8 cellular contexts compared by ENCODE assay signal in genomic region chr12:120316798-120317257, GRCh38. TPM values are rescaled to one million over a fixed set of nuclear protein-coding genes. Genes with fewer than 3 reads are reported as not detected.
DNase-seq lines count a peak whose midpoint lies in the region; ATAC-seq and TF ChIP-seq lines count a peak whose summit lies in the region.

No MANE protein-coding gene starts in this region.

- DNase-seq in ELR (ENCODE audit: low read depth): peak; percentile 58
- DNase-seq in Peyer's patch: no peak
- DNase-seq in esophagus squamous epithelium (lab: John Stamatoyannopoulos, UW): no peak
- peak in 1 of 5 donors; percentile 36 for DNase-seq in ovary
- DNase-seq in NCI-H1048 (lab: John Stamatoyannopoulos, UW): no peak
- DNase-seq in NCI-H128 (lab: John Stamatoyannopoulos, UW; ENCODE audit: unreplicated experiment): no peak

- no peak for TF ChIP-seq EP300 in ovary (IDR thresholded peaks at IDR 0.05)

- H3K36me3 ChIP-seq in Peyer's patch (no peaks in the 10 kb centered on the region), esophagus squamous epithelium (no peaks in the 10 kb centered on the region), ovary (no peaks in the 10 kb centered on the region)

- no peak for ATAC-seq in GM18517 (IDR thresholded peaks at IDR 0.05; ENCODE audit: unreplicated experiment)
- ATAC-seq in activated CD4-positive, CD25-positive, alpha-beta regulatory T cell treated with anti-CD3 and anti-CD28 coated beads, Interleukin-2, amount 50 U/mL, for 24 hours: no peak

- TF ChIP-seq POLR2A in Peyer's patch (IDR thresholded peaks at IDR 0.05) (no peak), esophagus squamous epithelium (IDR thresholded peaks at IDR 0.05) (no peak), ovary (IDR thresholded peaks at IDR 0.05) (no peak)

- TF ChIP-seq CTCF in Peyer's patch (IDR thresholded peaks at IDR 0.05) (no peak), esophagus squamous epithelium (IDR thresholded peaks at IDR 0.05) (no peak), ovary (IDR thresholded peaks at IDR 0.05) (no peak)

- H3K4me1 ChIP-seq in Peyer's patch: peaks cover 0 to 12% (median 2%) of the 10 kb centered on the region in 4 donors
- peaks cover 9 to 16% (median 12%) of the 10 kb centered on the region in 3 donors for H3K4me1 ChIP-seq in esophagus squamous epithelium
- no peaks in the 10 kb centered on the region for H3K4me1 ChIP-seq in ovary (ENCODE audit: insufficient read depth)

- WGBS in esophagus squamous epithelium, 2 donors: 31 to 34% methylated on average over 10 of the region's 10 CpGs
- 7 to 30% (median 7%) methylated on average over 10 of the region's 10 CpGs for WGBS in ovary, 3 donors

- H3K9me3 ChIP-seq in Peyer's patch (no peaks in the 10 kb centered on the region), esophagus squamous epithelium (no peaks in the 10 kb centered on the region), ovary (no peaks in the 10 kb centered on the region)

- H3K4me3 ChIP-seq in Peyer's patch (peak overlapping the region; percentile 43 to 74 (median 54)), esophagus squamous epithelium (peak overlapping the region; percentile 34 to 82 (median 68)), ovary (peak overlapping the region; percentile 53)

- H3K27ac ChIP-seq in Peyer's patch (peak overlapping the region; percentile 76 to 85 (median 80)), esophagus squamous epithelium (peak overlapping the region; percentile 77 to 94 (median 90)), ovary (peak overlapping the region; percentile 51 to 80)

- H3K27me3 ChIP-seq in Peyer's patch: no peaks in the 10 kb centered on the region
- H3K27me3 ChIP-seq in esophagus squamous epithelium: no peaks in the 10 kb centered on the region
- H3K27me3 ChIP-seq in ovary: no peaks in the 10 kb centered on the region

- intact Hi-C loops in esophagus squamous epithelium (cut with DNase I): no loop called here
- intact Hi-C loops in ovary (cut with DNase I): no loop called here

RNA-seq across cellular contexts. Expression of gene PLA2G1B, which starts 10.8 kb away (rescaled TPM):
- total RNA-seq in Peyer's patch (not detected), esophagus squamous epithelium (not detected), ovary (10 to 100 TPM in 2 of 7 donors, 1 to 10 TPM in 4, under 1 TPM in 1; 0.67 to 17.0 (median 2.9) TPM)
- 1 to 10 TPM; 7.1 to 7.4 TPM for polyA plus RNA-seq in ovary

RNA-seq across cellular contexts. Expression of gene SIRT4, which starts 14.7 kb away (rescaled TPM):
- total RNA-seq in Peyer's patch: 1 to 10 TPM; 3.2 to 6.3 (median 4.2) TPM
- total RNA-seq in esophagus squamous epithelium: 1 to 10 TPM in 1 of 4 donors, under 1 TPM in 1, not detected in 2; 0.70 to 5.0 TPM
- 1 to 10 TPM in 5 of 7 donors, under 1 TPM in 2; 0.87 to 4.6 (median 1.4) TPM for total RNA-seq in ovary
- 1 to 10 TPM; 2.0 to 2.8 TPM for polyA plus RNA-seq in ovary

RNA-seq across cellular contexts. Expression of gene RNU4-1, which starts 23.8 kb away (rescaled TPM):
- total RNA-seq in Peyer's patch (under 1 TPM; under 0.01 TPM), esophagus squamous epithelium (under 1 TPM in 3 of 4 donors, not detected in 1; under 0.01 TPM), ovary (1,000 to 10,000 TPM in 5 of 7 donors, under 1 TPM in 2; under 0.01 to 4,499 (median 2,193) TPM)
- polyA plus RNA-seq in ovary: not detected

RNA-seq across cellular contexts. Expression of gene RNU4-2, which starts 25.1 kb away (rescaled TPM):
- total RNA-seq in Peyer's patch (under 1 TPM; under 0.01 TPM), esophagus squamous epithelium (under 1 TPM in 3 of 4 donors, not detected in 1; under 0.01 TPM), ovary (over 10,000 TPM in 5 of 7 donors, under 1 TPM in 2; under 0.01 to 29,369 (median 16,575) TPM)
- not detected for polyA plus RNA-seq in ovary

RNA-seq across cellular contexts. Expression of gene PXN, which starts 51.3 kb away (rescaled TPM):
- total RNA-seq in Peyer's patch (100 to 1,000 TPM; 138 to 204 (median 177) TPM), esophagus squamous epithelium (10 to 100 TPM; 18.2 to 44.4 (median 21.4) TPM), ovary (10 to 100 TPM; 25.0 to 78.0 (median 44.7) TPM)
- 10 to 100 TPM; 34.7 to 49.2 TPM for polyA plus RNA-seq in ovary
